Comparison of ENCODE assay signal across 18 cellular contexts in the genomic region with DNA sequence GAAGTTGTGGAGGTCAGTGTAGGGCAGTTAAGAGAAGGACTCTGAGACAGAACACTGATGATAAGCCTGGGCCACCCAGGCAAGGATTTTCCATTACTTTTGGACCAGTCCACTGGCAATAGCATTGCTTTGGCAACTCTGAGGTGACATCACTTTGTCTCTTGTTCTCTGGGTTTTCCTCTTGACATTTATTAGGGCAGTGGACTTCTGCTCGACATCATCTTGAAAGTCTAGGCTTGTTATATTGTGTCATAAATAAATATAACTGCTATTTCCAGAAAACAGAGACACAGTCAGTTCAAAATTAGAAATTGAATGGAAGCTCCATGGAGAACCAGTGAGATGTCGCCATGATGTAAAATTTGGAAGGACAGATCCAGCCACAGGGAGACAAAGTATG.
"Had no signal": no experiment of that assay in that cellular context is flagged by ENCODE, and none has a peak within 500 bp of the region (broad histone marks: within the 10 kb centered on the region; RNA-seq: fewer than 3 reads in every experiment).

No MANE protein-coding gene starts in this region.

- H3K36me3 ChIP-seq: SJSA1 had no signal

- H3K4me3 ChIP-seq: K562, SJSA1, SK-N-MC had no signal

- H3K27me3 ChIP-seq: SJSA1 had no signal

- H3K27me3 Mint-ChIP-seq: IgD-negative memory B cell had no signal

- H3K4me1 Mint-ChIP-seq: IgD-negative memory B cell had no signal

- H3K4me3 Mint-ChIP-seq: IgD-negative memory B cell had no signal

- ATAC-seq: K562 had no signal

- DNase-seq: Kasumi-1, MM.1S, NCI-H1436 treated with DMSO at 0.1 percent for 48 hours, NCI-H1694, NCI-H2029 treated with DMSO at 0.1 percent for 48 hours, NCI-H345, NCI-H446 treated with DMSO at 0.1 percent for 48 hours, NCI-H510A treated with DMSO at 0.1 percent for 48 hours, NCI-H82, Right ventricle myocardium superior, RPMI8226, SIG-M5 had no signal

- H3K27ac Mint-ChIP-seq: IgD-negative memory B cell had no signal

- H3K36me3 Mint-ChIP-seq: IgD-negative memory B cell had no signal

- H3K27ac ChIP-seq: HL-60, KMS-11, SJSA1, SK-N-MC had no signal

- H3K4me1 ChIP-seq: SJSA1 had no signal
